Comparison of ENCODE assay signal across 10 cellular contexts in the genomic region with DNA sequence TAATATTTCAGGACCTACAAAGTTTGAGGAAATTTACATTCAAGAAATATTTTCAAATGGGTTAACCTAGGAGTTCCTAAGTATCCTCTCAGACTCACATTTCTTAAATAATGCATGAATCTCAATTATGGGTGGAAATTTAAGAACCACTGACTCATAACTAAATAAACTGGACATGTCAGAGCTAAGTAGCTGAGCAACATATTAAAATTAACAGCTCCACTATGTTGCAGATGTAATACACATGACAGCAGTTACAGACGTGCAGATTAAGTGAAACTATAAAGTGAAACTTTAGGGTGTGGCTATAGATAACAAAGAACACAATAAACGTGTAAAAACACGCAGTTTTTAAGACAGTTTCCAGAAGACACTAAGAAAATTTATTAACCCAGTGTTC. TPM values are rescaled to one million over a fixed set of nuclear protein-coding genes. Genes with fewer than 3 reads are reported as not detected.
DNase-seq lines count a peak whose midpoint lies in the region; ATAC-seq and TF ChIP-seq lines count a peak whose summit lies in the region.
"Had no signal": no experiment of that assay in that cellular context is flagged by ENCODE, and none has a peak within 500 bp of the region (broad histone marks: within the 10 kb centered on the region; RNA-seq: fewer than 3 reads in every experiment).

No MANE protein-coding gene starts in this region.

- H3K9me3 ChIP-seq in esophagus muscularis mucosa: no peaks in the 10 kb centered on the region
- H3K9me3 ChIP-seq in skeletal muscle tissue (ENCODE audit: control insufficient read depth in 3 of 3, low read length in 3 of 3): no peaks in the 10 kb centered on the region

- H3K36me3 ChIP-seq in esophagus muscularis mucosa (peaks cover 0 to 2% (median 0%) of the 10 kb centered on the region in 4 donors), skeletal muscle tissue (ENCODE audit: control insufficient read depth in 3 of 3, insufficient read depth in 3 of 3, low read length in 3 of 3) (no peaks in the 10 kb centered on the region)

- H3K9ac ChIP-seq in skeletal muscle tissue (ENCODE audit: low read depth in 1 of 3, low read length in 3 of 3): no peak overlapping the region

- WGBS in esophagus muscularis mucosa: 32% methylated on average over 3 of the region's 3 CpGs

- H3K27ac ChIP-seq in esophagus muscularis mucosa (replicated peaks in 1 of 4) (peak overlapping the region; percentile 48 to 77 (median 68)), skeletal muscle tissue (ENCODE audit: low read depth, low read length) (peak overlapping the region; percentile 68)

- DNase-seq in LHCN-M2 (ENCODE audit: low read depth) (peak; percentile 67), esophagus muscularis mucosa (ENCODE audit: extremely low spot score) (no peak), NCI-H1930 (lab: John Stamatoyannopoulos, UW) (no peak), GM03348 (ENCODE audit: low spot score) (no peak), SK-N-DZ (ENCODE audit: low spot score) (no peak)
- DNase-seq: activated T-cell treated with anti-CD3 and anti-CD28 coated beads for 4 hours, NCI-H2107 had no signal

- H3K4me3 ChIP-seq in esophagus muscularis mucosa (no peak overlapping the region), skeletal muscle tissue (ENCODE audit: low read length in 3 of 3) (no peak overlapping the region)

- ATAC-seq in GM18867 (IDR thresholded peaks at IDR 0.05; ENCODE audit: unreplicated experiment) (peak; percentile 53), HG03135 (IDR thresholded peaks at IDR 0.05; ENCODE audit: unreplicated experiment) (no peak)

- H3K27me3 ChIP-seq in esophagus muscularis mucosa (no peaks in the 10 kb centered on the region), skeletal muscle tissue (ENCODE audit: control insufficient read depth in 3 of 3, insufficient read depth in 3 of 3, low read length in 3 of 3) (no peaks in the 10 kb centered on the region)

- H3K4me1 ChIP-seq in esophagus muscularis mucosa: peaks cover 12 to 69% (median 52%) of the 10 kb centered on the region in 4 donors
- H3K4me1 ChIP-seq in skeletal muscle tissue (ENCODE audit: control insufficient read depth in 3 of 3, insufficient read depth in 3 of 3, low read length in 3 of 3): peaks cover 29 to 36% (median 32%) of the 10 kb centered on the region in 3 donors

- TF ChIP-seq EP300 in esophagus muscularis mucosa (IDR thresholded peaks at IDR 0.05): no peak

- no peak for TF ChIP-seq CTCF in esophagus muscularis mucosa (IDR thresholded peaks at IDR 0.05)

- intact Hi-C loops in esophagus muscularis mucosa (cut with DNase I): no loop called here

- no peak for TF ChIP-seq POLR2A in esophagus muscularis mucosa (IDR thresholded peaks at IDR 0.05; ENCODE audit: low read depth)

RNA-seq across cellular contexts. Expression of gene DNMBP, which starts 25.5 kb away (rescaled TPM):
- total RNA-seq in LHCN-M2 (2014; rRNA removed) (19.7 and 22.5 TPM in 2 replicates), esophagus muscularis mucosa (10 to 100 TPM; 14.5 to 21.6 (median 17.4) TPM), skeletal muscle tissue (15.1 TPM)
- 11.0 TPM for polyA plus RNA-seq in LHCN-M2 (2012)
- 1.2 and 2.1 TPM in 2 replicates for polyA plus RNA-seq in SK-N-DZ (2014; cell fraction: cytosol; rRNA removed)
- 0.66 and 1.7 TPM in 2 replicates for polyA plus RNA-seq in SK-N-DZ (2014; cell fraction: nucleus; rRNA removed)
